Comparison of ENCODE assay signal across 25 cellular contexts in the genomic region with DNA sequence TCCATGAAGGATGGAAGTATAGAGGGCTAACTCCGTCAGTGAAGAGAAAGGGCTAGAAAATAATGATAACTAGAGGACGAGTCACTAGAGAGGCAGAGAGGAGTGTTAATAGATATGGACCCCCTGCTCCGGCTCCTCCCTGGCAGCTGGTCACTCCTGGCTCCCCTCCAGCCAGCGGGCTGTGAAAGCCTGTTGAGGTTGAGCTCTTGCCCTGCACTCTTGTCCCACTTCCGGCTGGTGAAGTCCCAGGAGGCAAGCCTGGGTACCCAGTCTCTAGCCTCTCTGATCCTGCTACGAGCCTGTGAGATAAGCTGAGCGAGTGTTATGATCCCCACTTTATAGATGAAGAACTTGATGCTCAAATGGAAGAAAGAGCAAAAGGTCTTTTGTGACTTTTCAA.
DNase-seq lines count a peak whose midpoint lies in the region; ATAC-seq, FAIRE-seq and TF ChIP-seq lines count a peak whose summit lies in the region.
"Had no signal": no experiment of that assay in that cellular context is flagged by ENCODE, and none has a peak within 500 bp of the region (broad histone marks: within the 10 kb centered on the region; RNA-seq: fewer than 3 reads in every experiment).

No MANE protein-coding gene starts in this region.

- no peaks in the 10 kb centered on the region for H3K9me3 ChIP-seq in cardiac muscle cell (ENCODE audit: low read depth)
- no peaks in the 10 kb centered on the region for H3K9me3 ChIP-seq in SJCRH30 (replicated peaks)
- no peaks in the 10 kb centered on the region for H3K9me3 ChIP-seq in esophagus squamous epithelium
- H3K9me3 ChIP-seq: HAP-1, left lung, mucosa of descending colon had no signal

- TF ChIP-seq POLR2A in esophagus squamous epithelium (IDR thresholded peaks at IDR 0.05), result no peak

- intact Hi-C loops in left cardiac atrium (cut with DNase I) (no loop called here), esophagus squamous epithelium (cut with DNase I) (no loop called here)
- intact Hi-C loops in activated naive CD4-positive, alpha-beta T cell treated with anti-CD3 and anti-CD28 coated beads for 36 hours (cut with micrococcal nuclease), result no loop called here

- no peak for ATAC-seq in left cardiac atrium
- ATAC-seq: foreskin keratinocyte, left lung, mucosa of descending colon had no signal

- H3K27ac Mint-ChIP-seq in type B pancreatic cell, result no peak overlapping the region
- H3K27ac Mint-ChIP-seq in activated naive CD4-positive, alpha-beta T cell treated with anti-CD3 and anti-CD28 coated beads for 36 hours, result no peak overlapping the region
- H3K27ac Mint-ChIP-seq: CD4-positive, CD25-positive, alpha-beta regulatory T cell had no signal

- H3K27me3 ChIP-seq in cardiac muscle cell, result no peaks in the 10 kb centered on the region
- no peaks in the 10 kb centered on the region for H3K27me3 ChIP-seq in SJCRH30
- H3K27me3 ChIP-seq in esophagus squamous epithelium, result peaks cover 0 to 58% (median 0%) of the 10 kb centered on the region in 4 donors

- H3K36me3 ChIP-seq in cardiac muscle cell, result no peaks in the 10 kb centered on the region
- H3K36me3 ChIP-seq in SJCRH30, result no peaks in the 10 kb centered on the region
- no peaks in the 10 kb centered on the region for H3K36me3 ChIP-seq in esophagus squamous epithelium
- H3K36me3 ChIP-seq: HAP-1, left lung had no signal

- H3K27ac ChIP-seq in cardiac muscle cell, result no peak overlapping the region
- H3K27ac ChIP-seq in SJCRH30, result no peak overlapping the region
- H3K27ac ChIP-seq in esophagus squamous epithelium, result no peak overlapping the region
- H3K27ac ChIP-seq: foreskin keratinocyte, left lung, parathyroid adenoma had no signal

- no peaks in the 10 kb centered on the region for H3K36me3 Mint-ChIP-seq in type B pancreatic cell
- H3K36me3 Mint-ChIP-seq in activated naive CD4-positive, alpha-beta T cell treated with anti-CD3 and anti-CD28 coated beads for 36 hours (ENCODE audit: low read depth), result no peaks in the 10 kb centered on the region
- H3K36me3 Mint-ChIP-seq: CD4-positive, CD25-positive, alpha-beta regulatory T cell had no signal

- H3K4me3 Mint-ChIP-seq in type B pancreatic cell, result peak overlapping the region; percentile 57
- H3K4me3 Mint-ChIP-seq in activated naive CD4-positive, alpha-beta T cell treated with anti-CD3 and anti-CD28 coated beads for 36 hours, result no peak overlapping the region
- H3K4me3 Mint-ChIP-seq: CD4-positive, CD25-positive, alpha-beta regulatory T cell had no signal

- no peak for FAIRE-seq in RCC 7860 (lab: Jason Lieb, UNC)
- FAIRE-seq: colon, urothelium cell line had no signal

- no peaks in the 10 kb centered on the region for H3K9me3 Mint-ChIP-seq in type B pancreatic cell
- H3K9me3 Mint-ChIP-seq in activated naive CD4-positive, alpha-beta T cell treated with anti-CD3 and anti-CD28 coated beads for 36 hours, result no peaks in the 10 kb centered on the region

- no peak overlapping the region for H3K4me3 ChIP-seq in cardiac muscle cell
- no peak overlapping the region for H3K4me3 ChIP-seq in SJCRH30
- no peak overlapping the region for H3K4me3 ChIP-seq in esophagus squamous epithelium
- H3K4me3 ChIP-seq: HAP-1, left lung, mucosa of descending colon had no signal

- peak; percentile 19 to 32 for DNase-seq in cardiac muscle cell (ENCODE audit: low read depth in 1 of 2, low spot score in 1 of 2)
- DNase-seq in left cardiac atrium, result no peak
- peak; percentile 81 to 83 for DNase-seq in SJCRH30
- DNase-seq in iPS-NIHi11 (ENCODE audit: low spot score), result peak; percentile 20
- DNase-seq in type B pancreatic cell (ENCODE audit: extremely low spot score, unreplicated experiment), result no peak
- no peak for DNase-seq in activated naive CD4-positive, alpha-beta T cell treated with anti-CD3 and anti-CD28 coated beads for 36 hours
- no peak for DNase-seq in RCC 7860 (ENCODE audit: low spot score)
- no peak for DNase-seq in esophagus squamous epithelium (lab: John Stamatoyannopoulos, UW)
- DNase-seq: ACHN; activated CD4-positive, alpha-beta T cell treated with anti-CD3 and anti-CD28 coated beads, Interleukin-2, amount 50 U/mL, for 48 hours; activated naive CD4-positive, alpha-beta T cell treated with Interleukin-2 at 50 U/mL for 16 hours; activated T-cell treated with anti-CD3 and anti-CD28 coated beads, Interleukin-2, amount 50 U/mL, for 1 hour; aorta; CD4-positive, CD25-positive, alpha-beta regulatory T cell; foreskin keratinocyte; left lung; mucosa of descending colon; NCI-H2081 treated with DMSO at 0.1 percent for 48 hours; RPMI8226; stimulated activated CD4-positive, alpha-beta T cell treated with anti-CD3 and anti-CD28 coated beads, Interleukin-4, amount 100 ng/mL, for 24 hours; T-helper 1 cell had no signal

- peaks cover 32% of the 10 kb centered on the region for H3K27me3 Mint-ChIP-seq in type B pancreatic cell
- peaks cover 12% of the 10 kb centered on the region for H3K27me3 Mint-ChIP-seq in activated naive CD4-positive, alpha-beta T cell treated with anti-CD3 and anti-CD28 coated beads for 36 hours (ENCODE audit: low read depth)

- WGBS in esophagus squamous epithelium, 2 donors, result 43 to 59% methylated on average over 7 of the region's 7 CpGs

- H3K4me1 Mint-ChIP-seq in type B pancreatic cell (ENCODE audit: unreplicated experiment), result peaks cover 23% of the 10 kb centered on the region
- H3K4me1 Mint-ChIP-seq in activated naive CD4-positive, alpha-beta T cell treated with anti-CD3 and anti-CD28 coated beads for 36 hours (ENCODE audit: low read depth), result no peaks in the 10 kb centered on the region
- H3K4me1 Mint-ChIP-seq: CD4-positive, CD25-positive, alpha-beta regulatory T cell had no signal

- TF ChIP-seq CTCF in cardiac muscle cell (IDR thresholded peaks at IDR 0.05; ENCODE audit: low read depth, low read length), result no peak
- TF ChIP-seq CTCF in type B pancreatic cell (conservative IDR thresholded peaks at IDR 0.05), result no peak
- no peak for TF ChIP-seq CTCF in esophagus squamous epithelium (IDR thresholded peaks at IDR 0.05)

- CTCF ChIA-PET in activated naive CD4-positive, alpha-beta T cell treated with anti-CD3 and anti-CD28 coated beads for 36 hours (lab: Charles Lee), result interaction anchor here (0.6 kb wide), 1 partner anchor 446 kb away, joined by 3 read pairs; no protein-coding TSS in a partner anchor

- H3K4me1 ChIP-seq in cardiac muscle cell (ENCODE audit: low read depth) (peaks cover 15% of the 10 kb centered on the region), SJCRH30 (peaks cover 6% of the 10 kb centered on the region; the same call in 1 of the 2 replicates), esophagus squamous epithelium (no peaks in the 10 kb centered on the region)
- H3K4me1 ChIP-seq: foreskin keratinocyte, HAP-1, left lung, parathyroid adenoma had no signal

Comparison
In these comparisons a context has a peak if more than half of its experiments do, and no peak if none do; other contexts are left out.
1. DNase-seq: peak in cardiac muscle cell (2 of 2), SJCRH30 (2 of 2) and iPS-NIHi11 (single experiment); none in left cardiac atrium (single experiment), type B pancreatic cell (single experiment), activated naive CD4-positive, alpha-beta T cell treated with anti-CD3 and anti-CD28 coated beads for 36 hours (single experiment), RCC 7860 (single experiment) and esophagus squamous epithelium (single experiment).